ENCODE assay signal across 1 cellular context in the genomic region with DNA sequence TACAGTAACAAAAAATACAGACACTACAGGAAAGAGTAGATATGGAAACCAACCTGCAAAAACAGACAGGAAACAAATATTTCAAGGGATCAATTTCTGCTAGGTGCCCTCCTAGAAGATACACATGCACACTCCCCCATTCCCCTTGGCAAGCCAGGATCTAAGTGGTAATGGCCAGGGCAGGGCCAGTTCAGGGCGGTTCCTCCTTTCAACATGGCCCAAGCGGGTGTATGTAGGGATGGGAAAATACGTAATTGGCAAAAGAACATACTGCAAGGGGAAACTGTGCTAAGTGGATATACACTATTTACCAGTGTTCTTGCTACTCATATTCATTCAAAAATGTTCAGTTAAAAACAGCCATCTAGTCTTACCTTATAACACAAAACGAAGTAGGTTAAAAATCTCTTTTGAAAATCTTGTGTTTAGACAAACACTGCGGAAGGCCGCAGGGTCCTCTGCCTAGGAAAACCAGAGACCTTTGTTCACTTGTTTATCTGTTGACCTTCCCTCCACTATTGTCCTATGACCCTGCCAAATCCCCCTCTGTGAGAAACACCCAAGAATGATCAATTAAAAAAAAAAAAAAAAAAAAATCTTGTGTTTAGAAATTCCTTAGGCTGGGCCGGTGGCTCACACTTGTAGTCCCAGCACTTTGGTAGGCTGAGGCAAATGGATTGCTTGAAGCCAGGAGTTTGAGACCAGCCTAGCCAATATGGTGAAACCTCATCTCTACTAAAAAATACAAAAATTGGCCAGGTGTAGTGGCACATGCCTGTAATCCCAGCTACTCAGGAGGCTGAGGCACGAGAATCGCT.
TF ChIP-seq lines count a peak whose summit lies in the region.
"Not testable (repeated sequence)": the region's sequence is repeated elsewhere in the genome, so short reads cannot be mapped to it uniquely, and the experiment has no call there.

No MANE protein-coding gene starts in this region.

TF ChIP-seq in K562, 482 proteins besides CTCF, POLR2A, EP300 and RAD21:
- TF ChIP-seq NR2C1 (IDR thresholded peaks at IDR 0.05) = peak; percentile 24; the same call in 1 of the 2 replicates
- not testable (repeated sequence) for TF ChIP-seq NR2C1 (tag; IDR thresholded peaks at IDR 0.05)
TF ChIP-seq in K562: peak in this region for 1; not testable (repeated sequence) for 481.
